ENCODE assay signal across 1 cellular context in the genomic region with DNA sequence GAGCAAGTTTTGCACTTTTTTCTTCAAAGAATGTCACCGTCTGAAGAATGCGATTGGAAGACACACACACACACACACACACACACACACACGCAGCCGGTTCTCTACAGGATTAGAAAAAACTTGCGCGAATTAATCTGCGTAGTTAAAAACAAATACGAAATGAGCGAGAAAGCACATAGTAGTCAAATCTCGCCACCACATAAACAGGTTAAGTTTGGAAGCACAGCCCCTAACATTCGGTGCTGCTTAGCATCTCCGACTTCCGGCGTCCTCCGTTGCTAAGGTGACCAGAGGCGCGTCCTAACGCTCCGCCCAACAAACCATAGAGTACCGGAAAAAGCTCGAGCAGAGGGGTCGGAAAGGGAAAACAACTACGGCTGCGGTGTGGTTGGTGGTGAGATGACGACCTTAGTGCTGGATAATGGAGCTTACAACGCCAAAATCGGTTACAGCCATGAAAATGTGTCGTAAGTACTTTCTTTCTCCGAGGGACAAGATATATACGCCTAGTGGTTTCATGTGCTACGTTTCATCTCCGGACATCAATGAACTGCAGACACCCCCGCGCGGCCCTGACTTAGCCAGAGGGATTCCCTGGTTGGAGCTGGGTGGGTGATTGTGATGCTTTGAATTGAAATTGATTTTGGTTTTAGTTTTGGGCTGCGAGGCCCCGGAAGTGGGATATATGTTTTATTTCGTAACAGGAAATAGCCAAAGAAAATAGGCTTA.
A peak's percentile ranks its signal among the peaks of the same experiment; 100 is the strongest.
TF ChIP-seq lines count a peak whose summit lies in the region.

A gene (plus strand): TSS at position 366 of the 732 bp plus-strand sequence. CDS start 37 bp downstream, at position 403.

TF ChIP-seq in SK-N-SH, 30 proteins besides CTCF, POLR2A, EP300 and RAD21 (continued from another document):
- TF ChIP-seq TAF1 (IDR thresholded peaks at IDR 0.05; ENCODE audit: borderline replicate concordance, low read depth, low read length), result peak; percentile 94
- TF ChIP-seq MXI1 (IDR thresholded peaks at IDR 0.05; ENCODE audit: low read depth, low read length), result peak; percentile 96
- no peak for TF ChIP-seq RFX5 (IDR thresholded peaks at IDR 0.05; ENCODE audit: low read length)
TF ChIP-seq in SK-N-SH: peak in this region for 11.
